ENCODE assay signal across 10 cellular contexts in the genomic region with DNA sequence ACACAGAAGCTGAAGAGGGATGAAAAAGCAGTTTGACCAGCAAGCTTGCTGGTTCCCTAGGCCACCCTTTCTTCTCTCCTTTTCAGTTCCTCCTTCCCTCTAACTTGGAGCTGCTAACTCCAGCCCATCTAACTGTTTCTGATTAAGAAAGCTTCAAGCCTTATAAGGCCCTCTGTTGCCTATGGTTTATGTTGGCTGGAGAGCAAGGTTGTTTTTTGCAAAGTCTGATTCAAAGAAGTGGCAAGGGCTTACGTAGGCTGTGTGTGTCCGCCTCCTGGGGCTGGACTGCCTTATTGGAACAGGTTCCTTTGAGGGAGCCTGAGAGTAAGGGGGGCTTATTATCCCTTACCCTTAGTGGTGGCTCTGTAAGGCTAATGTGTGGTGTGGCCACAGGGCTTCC. TPM values are rescaled to one million over a fixed set of nuclear protein-coding genes. Genes with fewer than 3 reads are reported as not detected.
DNase-seq lines count a peak whose midpoint lies in the region; ATAC-seq and TF ChIP-seq lines count a peak whose summit lies in the region.
"Had no signal": no experiment of that assay in that cellular context is flagged by ENCODE, and none has a peak within 500 bp of the region (broad histone marks: within the 10 kb centered on the region; RNA-seq: fewer than 3 reads in every experiment).

No MANE protein-coding gene starts in this region.

- H3K9me3 Mint-ChIP-seq in Calu3 (ENCODE audit: low read depth, unreplicated experiment), result no peaks in the 10 kb centered on the region

- no peak for TF ChIP-seq CTCF in WERI-Rb-1 (IDR thresholded peaks at IDR 0.05; ENCODE audit: low read depth, low read length)
- TF ChIP-seq CTCF in tibial nerve (IDR thresholded peaks at IDR 0.05), result no peak
- TF ChIP-seq CTCF in testis (IDR thresholded peaks at IDR 0.05), result no peak
- TF ChIP-seq CTCF in Calu3 (IDR thresholded peaks at IDR 0.05; ENCODE audit: unreplicated experiment), result no peak

- peaks cover 26% of the 10 kb centered on the region for H3K4me1 Mint-ChIP-seq in Calu3 (ENCODE audit: low read depth, unreplicated experiment)

- TF ChIP-seq POLR2A in tibial nerve (IDR thresholded peaks at IDR 0.05) (no peak), testis (IDR thresholded peaks at IDR 0.05) (no peak)

- no peak for TF ChIP-seq EP300 in tibial nerve (IDR thresholded peaks at IDR 0.05)

- ATAC-seq in GM21619 (IDR thresholded peaks at IDR 0.05; ENCODE audit: unreplicated experiment) (peak; percentile 48), right cardiac atrium (peak; percentile 30 to 41), GM21528 (IDR thresholded peaks at IDR 0.05; ENCODE audit: low FRiP score, unreplicated experiment) (no peak)
- ATAC-seq: HepG2 had no signal

- CTCF ChIA-PET in Calu3 (lab: Charles Lee), result no interaction called here

- H3K27me3 ChIP-seq in WERI-Rb-1 (ENCODE audit: insufficient read depth, low read depth, severe bottlenecking) (no peaks in the 10 kb centered on the region), right cardiac atrium (ENCODE audit: control insufficient read depth, insufficient read depth) (no peaks in the 10 kb centered on the region), tibial nerve (no peaks in the 10 kb centered on the region), testis (no peaks in the 10 kb centered on the region)

- no TSS peak for BruUV-seq in Calu3 (replicated peaks; lab: Mats Ljungman, UMichigan)

- H3K36me3 ChIP-seq in WERI-Rb-1 (peaks cover 22% of the 10 kb centered on the region), tibial nerve (no peaks in the 10 kb centered on the region), testis (ENCODE audit: low read depth, missing control alignments) (no peaks in the 10 kb centered on the region)

- H3K27ac ChIP-seq in WERI-Rb-1 (peak overlapping the region; percentile 89), right cardiac atrium (ENCODE audit: low read length) (peak overlapping the region; percentile 95), tibial nerve (peak overlapping the region in 3 of 4 donors; percentile 10 to 70 (median 67)), testis (peak overlapping the region in 1 of 2 donors; percentile 42)

- 38% methylated on average over 2 of the region's 2 CpGs for whole genome bisulfite sequencing in right cardiac atrium
- WGBS in tibial nerve, 2 donors, result 41 to 44% methylated on average over 2 of the region's 2 CpGs
- 64 to 69% methylated on average over 2 of the region's 2 CpGs for WGBS in testis, 2 donors

- H3K4me3 Mint-ChIP-seq in Calu3 (ENCODE audit: low read depth, unreplicated experiment), result no peak overlapping the region

- H3K36me3 Mint-ChIP-seq in Calu3 (ENCODE audit: insufficient read depth, unreplicated experiment), result no peaks in the 10 kb centered on the region

- H3K4me3 ChIP-seq in WERI-Rb-1 (ENCODE audit: low read depth, low read length) (no peak overlapping the region), right cardiac atrium (ENCODE audit: low read length) (no peak overlapping the region), tibial nerve (no peak overlapping the region), testis (no peak overlapping the region)

- H3K27ac Mint-ChIP-seq in Calu3 (ENCODE audit: unreplicated experiment), result no peak overlapping the region

- no peak for DNase-seq in WERI-Rb-1
- no peak for DNase-seq in right cardiac atrium
- no peak for DNase-seq in tibial nerve (ENCODE audit: low spot score in 2 of 2)
- no peak for DNase-seq in testis
- no peak for DNase-seq in Calu3
- DNase-seq: NCI-H510A; stimulated activated naive CD4-positive, alpha-beta T cell treated with Interleukin-2 at 50 U/mL for 16 hours had no signal

- intact Hi-C loops in right cardiac atrium (cut with DNase I) (no loop called here), testis (cut with DNase I; ENCODE audit: low total_unique reads) (no loop called here), Calu3 (cut with micrococcal nuclease; ENCODE audit: unreplicated experiment) (no loop called here)

- H3K27me3 Mint-ChIP-seq in Calu3 (ENCODE audit: unreplicated experiment), result no peaks in the 10 kb centered on the region

- peaks cover 23% of the 10 kb centered on the region for H3K4me1 ChIP-seq in right cardiac atrium (ENCODE audit: control insufficient read depth, insufficient read depth, low read length)
- peaks cover 0 to 31% (median 8%) of the 10 kb centered on the region in 4 donors for H3K4me1 ChIP-seq in tibial nerve
- H3K4me1 ChIP-seq in testis, result no peaks in the 10 kb centered on the region

- H3K9me3 ChIP-seq in WERI-Rb-1 (ENCODE audit: severe bottlenecking) (no peaks in the 10 kb centered on the region), right cardiac atrium (ENCODE audit: control insufficient read depth, low read length) (no peaks in the 10 kb centered on the region), tibial nerve (no peaks in the 10 kb centered on the region), testis (no peaks in the 10 kb centered on the region)

RNA-seq across cellular contexts. Expression of a gene that starts 7.1 kb away (rescaled TPM):
- total RNA-seq in right cardiac atrium, result 100 to 1,000 TPM in 3 of 4 donors, 10 to 100 TPM in 1; 92.3 to 194 (median 175) TPM
- 94.4 TPM for polyA plus RNA-seq in right cardiac atrium
- total RNA-seq in tibial nerve, result 10 to 100 TPM; 23.3 to 62.4 (median 32.0) TPM
- total RNA-seq in testis, result 100 to 1,000 TPM in 1 of 2 donors, 10 to 100 TPM in 1; 73.0 to 304 TPM
- polyA plus RNA-seq in testis (ENCODE audit: insufficient read depth, low read depth, low replicate concordance), result 224 TPM
- 41.4 and 48.4 TPM in 2 replicates for total RNA-seq in Calu3 (2022)
